Comparison of ENCODE assay signal across 16 cellular contexts in genomic region chr7:82172017-82172416, GRCh38.
DNase-seq lines count a peak whose midpoint lies in the region; TF ChIP-seq lines count a peak whose summit lies in the region.
"Had no signal": no experiment of that assay in that cellular context is flagged by ENCODE, and none has a peak within 500 bp of the region (broad histone marks: within the 10 kb centered on the region; RNA-seq: fewer than 3 reads in every experiment).

No MANE protein-coding gene starts in this region.

- BruUV-seq in OCI-LY7 (replicated peaks; lab: Mats Ljungman, UMichigan): no TSS peak

- H3K27ac ChIP-seq in OCI-LY7 (ENCODE audit: low read depth, low read length, poor library complexity, severe bottlenecking) (no peak overlapping the region), uterus (no peak overlapping the region)
- H3K27ac ChIP-seq: Peyer's patch had no signal

- H3K9me3 ChIP-seq in OCI-LY7 (ENCODE audit: low read length) (no peaks in the 10 kb centered on the region), uterus (no peaks in the 10 kb centered on the region)
- H3K9me3 ChIP-seq: Peyer's patch had no signal

- no peaks in the 10 kb centered on the region for H3K27me3 ChIP-seq in uterus
- H3K27me3 ChIP-seq: Peyer's patch had no signal

- no peaks in the 10 kb centered on the region for H3K79me2 ChIP-seq in OCI-LY7 (ENCODE audit: insufficient read depth, low read depth, low read length)

- CTCF ChIA-PET in HEK293T (lab: Yijun Ruan, JAX): interaction anchor here (1.0 kb wide), 1 partner anchor 24 kb away, joined by 4 read pairs; no protein-coding TSS in a partner anchor
- CTCF ChIA-PET in OCI-LY7 (lab: Charles Lee; ENCODE audit: unreplicated experiment): no interaction called here

- DNase-seq in NCI-H1694 treated with DMSO at 0.1 percent for 48 hours (lab: John Stamatoyannopoulos, UW): peak; percentile 7
- no peak for DNase-seq in NCI-H1694 (lab: John Stamatoyannopoulos, UW)
- DNase-seq in HEK293T (ENCODE audit: extremely low spot score): no peak
- DNase-seq in OCI-LY7 (ENCODE audit: low spot score): no peak
- peak; percentile 28 for DNase-seq in fibroblast of peridontal ligament (ENCODE audit: extremely low read depth)
- DNase-seq in AG08395 (ENCODE audit: low spot score): no peak
- no peak for DNase-seq in uterus
- no peak for DNase-seq in activated T-cell treated with anti-CD3 and anti-CD28 coated beads, Interleukin-2, amount 50 U/mL, for 48 hours
- DNase-seq: activated naive CD4-positive, alpha-beta T cell treated with Interleukin-2 at 50 U/mL for 16 hours; activated T-cell treated with anti-CD3 and anti-CD28 coated beads for 4 hours; aorta; foreskin melanocyte; NCI-H187; NCI-H524 treated with DMSO at 0.1 percent for 48 hours; Peyer's patch; stimulated activated CD4-positive, alpha-beta T cell treated with anti-CD3 and anti-CD28 coated beads, Interleukin-2, amount 100 ng/mL, for 24 hours had no signal

- TF ChIP-seq POLR2A in uterus (IDR thresholded peaks at IDR 0.05): no peak

- no peaks in the 10 kb centered on the region for H3K4me1 ChIP-seq in OCI-LY7 (ENCODE audit: insufficient read depth, low read length, poor library complexity, severe bottlenecking)
- H3K4me1 ChIP-seq in uterus: no peaks in the 10 kb centered on the region
- H3K4me1 ChIP-seq: Peyer's patch had no signal

- no peaks in the 10 kb centered on the region for H3K9me2 ChIP-seq in OCI-LY7 (ENCODE audit: insufficient read depth, low read length)

- H3K4me2 ChIP-seq in OCI-LY7 (ENCODE audit: low read length): no peak overlapping the region

- H3K4me3 ChIP-seq in OCI-LY7 (ENCODE audit: low read depth, low read length, poor library complexity, severe bottlenecking): no peak overlapping the region
- H3K4me3 ChIP-seq in uterus: no peak overlapping the region
- H3K4me3 ChIP-seq: Peyer's patch had no signal

- intact Hi-C loops in OCI-LY7 (cut with micrococcal nuclease; ENCODE audit: unreplicated experiment): no loop called here
- intact Hi-C loops in uterus (cut with DNase I; ENCODE audit: low total_unique reads): no loop called here

- no peak overlapping the region for H2AFZ ChIP-seq in OCI-LY7 (ENCODE audit: low read length)

- POLR2A ChIA-PET in HEK293T (lab: Yijun Ruan, JAX): no interaction called here
- POLR2A ChIA-PET in OCI-LY7 (lab: Charles Lee): no interaction called here

- H4K20me1 ChIP-seq in OCI-LY7 (ENCODE audit: insufficient read depth, low read length): no peaks in the 10 kb centered on the region

- H3K36me3 ChIP-seq in OCI-LY7 (ENCODE audit: insufficient read depth, low read length) (no peaks in the 10 kb centered on the region), uterus (no peaks in the 10 kb centered on the region)
- H3K36me3 ChIP-seq: Peyer's patch had no signal

- TF ChIP-seq CTCF in OCI-LY7 (conservative IDR thresholded peaks at IDR 0.05; ENCODE audit: low read length) (peak; percentile 31), uterus (IDR thresholded peaks at IDR 0.05) (no peak)

TF ChIP-seq in HEK293T, 16 proteins besides CTCF, POLR2A, EP300 and RAD21:
- TF ChIP-seq TARDBP (IDR thresholded peaks at IDR 0.05) (no peak), ZNF384 (IDR thresholded peaks at IDR 0.05) (0 out of 2 replicates have a peak, but pooled peaks have one; percentile 34)

Comparison
In these comparisons a context has a peak if more than half of its experiments do, and no peak if none do; other contexts are left out.
1. DNase-seq: peak in NCI-H1694 treated with DMSO at 0.1 percent for 48 hours (single experiment) and fibroblast of peridontal ligament (single experiment); none in NCI-H1694 (single experiment), HEK293T (single experiment), OCI-LY7 (single experiment), AG08395 (single experiment), uterus (0 of 2) and activated T-cell treated with anti-CD3 and anti-CD28 coated beads, Interleukin-2, amount 50 U/mL, for 48 hours (0 of 2).